31 cellular contexts compared by ENCODE assay signal in genomic region chr11:79982185-79982584, GRCh38.
"Had no signal": no experiment of that assay in that cellular context is flagged by ENCODE, and none has a peak within 500 bp of the region (broad histone marks: within the 10 kb centered on the region; RNA-seq: fewer than 3 reads in every experiment).

No MANE protein-coding gene starts in this region.

- H3K4me1 Mint-ChIP-seq: naive thymus-derived CD4-positive, alpha-beta T cell; natural killer cell; nephron; stimulated activated memory B cell treated with anti-CD40 and anti-IgM and Interleukin-4, amounts not matched to agents 10 μg/mL and 1 μg/mL and 100 μg/mL, for 72 hours; stimulated activated naive CD8-positive, alpha-beta T cell treated with anti-CD3 and anti-CD28 coated beads, Interleukin-15, amount 100 ng/mL, for 72 hours had no signal

- H3K27me3 Mint-ChIP-seq: progenitor cell of endocrine pancreas; stimulated activated memory B cell treated with anti-CD40 and anti-IgM and Interleukin-4, amounts not matched to agents 10 μg/mL and 1 μg/mL and 100 μg/mL, for 72 hours; stimulated activated naive CD8-positive, alpha-beta T cell treated with anti-CD3 and anti-CD28 coated beads, Interleukin-15, amount 100 ng/mL, for 72 hours had no signal

- H3K36me3 Mint-ChIP-seq: naive thymus-derived CD4-positive, alpha-beta T cell; stimulated activated memory B cell treated with anti-CD40 and anti-IgM and Interleukin-4, amounts not matched to agents 10 μg/mL and 1 μg/mL and 100 μg/mL, for 72 hours had no signal

- H3K27me3 ChIP-seq: neutrophil, pancreas, right lobe of liver, spleen, suprapubic skin, thyroid gland, tibial nerve, upper lobe of left lung, vagina had no signal

- H3K27ac Mint-ChIP-seq: naive thymus-derived CD4-positive, alpha-beta T cell; natural killer cell; nephron; progenitor cell of endocrine pancreas; stimulated activated memory B cell treated with anti-CD40 and anti-IgM and Interleukin-4, amounts not matched to agents 10 μg/mL and 1 μg/mL and 100 μg/mL, for 72 hours; stimulated activated naive CD8-positive, alpha-beta T cell treated with anti-CD3 and anti-CD28 coated beads, Interleukin-15, amount 100 ng/mL, for 72 hours had no signal

- H3K27ac ChIP-seq: neutrophil, pancreas, psoas muscle, right lobe of liver, skin epidermis, spleen, suprapubic skin, thoracic aorta, thyroid gland, tibial nerve, upper lobe of left lung, vagina had no signal

- H3K4me1 ChIP-seq: pancreas, psoas muscle, right lobe of liver, spleen, suprapubic skin, thyroid gland, tibial nerve, upper lobe of left lung, vagina had no signal

- H3K36me3 ChIP-seq: neutrophil, pancreas, right lobe of liver, spleen, suprapubic skin, thoracic aorta, thyroid gland, tibial nerve, upper lobe of left lung, vagina had no signal

- H3K9me3 Mint-ChIP-seq: nephron had no signal

- H3K4me3 ChIP-seq: pancreas, psoas muscle, right lobe of liver, skin epidermis, smooth muscle cell, spleen, suprapubic skin, thoracic aorta, thyroid gland, tibial nerve, upper lobe of left lung, vagina had no signal

- DNase-seq: naive thymus-derived CD4-positive, alpha-beta T cell; natural killer cell; nucleus accumbens; pancreas; posterior cingulate gyrus; psoas muscle; right cardiac atrium; right lobe of liver; spleen; stimulated activated CD4-positive, alpha-beta T cell treated with anti-CD3 and anti-CD28 coated beads, Interleukin-12 subunit alpha, Interleukin-12 subunit beta, amount 100 ng/mL, for 4 hours; stimulated activated CD4-positive, alpha-beta T cell treated with anti-CD3 and anti-CD28 coated beads, Interleukin-1b, Interleukin-23, amount 100 ng/mL, for 48 hours; stimulated activated CD4-positive, alpha-beta T cell treated with anti-CD3 and anti-CD28 coated beads, Interleukin-4, amount 100 ng/mL, for 1 hour; stimulated activated CD4-positive, alpha-beta T cell treated with anti-CD3 and anti-CD28 coated beads, Interleukin-4, amount 100 ng/mL, for 4 hours; stimulated activated CD8-positive, alpha-beta memory T cell treated with anti-CD3 and anti-CD28 coated beads, Interleukin-4, amount 100 ng/mL, for 48 hours; stimulated activated naive CD4-positive, alpha-beta T cell; stimulated activated naive CD8-positive, alpha-beta T cell treated with anti-CD3 and anti-CD28 coated beads, Interleukin-15, amount 100 ng/mL, for 72 hours; stimulated activated naive CD8-positive, alpha-beta T cell treated with anti-CD3 and anti-CD28 coated beads, Interleukin-15, Interleukin-2, amounts not matched to agents 100 U/mL and 50 U/mL, for 24 hours; substantia nigra; thyroid gland; trophoblast cell; upper lobe of left lung had no signal

- H3K4me3 Mint-ChIP-seq: naive thymus-derived CD4-positive, alpha-beta T cell; natural killer cell; nephron; stimulated activated memory B cell treated with anti-CD40 and anti-IgM and Interleukin-4, amounts not matched to agents 10 μg/mL and 1 μg/mL and 100 μg/mL, for 72 hours; stimulated activated naive CD8-positive, alpha-beta T cell treated with anti-CD3 and anti-CD28 coated beads, Interleukin-15, amount 100 ng/mL, for 72 hours had no signal

- H3K9me3 ChIP-seq: neutrophil, pancreas, psoas muscle, right lobe of liver, suprapubic skin, thoracic aorta, thyroid gland, tibial nerve, upper lobe of left lung, vagina had no signal

- ATAC-seq: naive thymus-derived CD4-positive, alpha-beta T cell; natural killer cell; pancreas; psoas muscle; right cardiac atrium; right lobe of liver; stimulated activated memory B cell treated with anti-CD40 and anti-IgM and Interleukin-4, amounts not matched to agents 10 μg/mL and 1 μg/mL and 100 μg/mL, for 72 hours; stimulated activated naive CD8-positive, alpha-beta T cell treated with anti-CD3 and anti-CD28 coated beads, Interleukin-15, amount 100 ng/mL, for 72 hours; stimulated activated naive CD8-positive, alpha-beta T cell treated with anti-CD3 and anti-CD28 coated beads, Interleukin-15, Interleukin-2, amounts not matched to agents 100 U/mL and 50 U/mL, for 24 hours had no signal
